ENCODE assay signal across 27 cellular contexts in genomic region chr4:21862917-21863316, GRCh38.
"Had no signal": no experiment of that assay in that cellular context is flagged by ENCODE, and none has a peak within 500 bp of the region (broad histone marks: within the 10 kb centered on the region; RNA-seq: fewer than 3 reads in every experiment).

No MANE protein-coding gene starts in this region.

- FAIRE-seq: urothelium cell line had no signal

- H3K27me3 ChIP-seq: neural progenitor cell, ovary, spleen, stomach, thyroid gland, tibial nerve, upper lobe of left lung, vagina had no signal

- H3K4me2 ChIP-seq: neural progenitor cell, smooth muscle cell had no signal

- H3K36me3 ChIP-seq: neural progenitor cell, ovary, spleen, stomach, thoracic aorta, thyroid gland, tibial nerve, upper lobe of left lung, vagina had no signal

- H3K4me1 ChIP-seq: neural progenitor cell, parathyroid adenoma, psoas muscle, spleen, stomach, thyroid gland, tibial nerve, upper lobe of left lung, vagina had no signal

- H3K9ac ChIP-seq: neural progenitor cell, parathyroid adenoma had no signal

- DNase-seq: natural killer cell; occipital lobe; ovary; posterior cingulate gyrus; psoas muscle; right cardiac atrium; spleen; stimulated activated CD4-positive, alpha-beta T cell treated with anti-CD3 and anti-CD28 coated beads, Interleukin-12 subunit alpha, Interleukin-12 subunit beta, amount 100 ng/mL, for 4 hours; stimulated activated CD4-positive, alpha-beta T cell treated with anti-CD3 and anti-CD28 coated beads, Interleukin-1b, Interleukin-23, amount 100 ng/mL, for 48 hours; stimulated activated CD4-positive, alpha-beta T cell treated with anti-CD3 and anti-CD28 coated beads, Interleukin-4, amount 100 ng/mL, for 1 hour; stimulated activated CD4-positive, alpha-beta T cell treated with anti-CD3 and anti-CD28 coated beads, Interleukin-4, amount 100 ng/mL, for 4 hours; stimulated activated CD8-positive, alpha-beta memory T cell treated with anti-CD3 and anti-CD28 coated beads, Interleukin-4, amount 100 ng/mL, for 48 hours; stimulated activated naive CD4-positive, alpha-beta T cell treated with Interleukin-2 at 50 U/mL for 16 hours; stomach; thyroid gland; trophoblast cell had no signal

- H3K79me2 ChIP-seq: parathyroid adenoma had no signal

- H2AFZ ChIP-seq: neural progenitor cell, parathyroid adenoma had no signal

- H3K27ac ChIP-seq: neural progenitor cell, ovary, parathyroid adenoma, psoas muscle, skin epidermis, spleen, stomach, thoracic aorta, thyroid gland, tibial nerve, upper lobe of left lung, vagina had no signal

- H3K4me3 ChIP-seq: neural progenitor cell, ovary, psoas muscle, skin epidermis, smooth muscle cell, spleen, stomach, thoracic aorta, thyroid gland, tibial nerve, upper lobe of left lung, vagina had no signal

- ATAC-seq: natural killer cell; psoas muscle; right cardiac atrium; sciatic nerve; stimulated activated memory B cell treated with anti-CD40 and anti-IgM and Interleukin-4, amounts not matched to agents 10 μg/mL and 1 μg/mL and 100 μg/mL, for 72 hours had no signal

- H3K9me3 ChIP-seq: ovary, psoas muscle, stomach, thoracic aorta, thyroid gland, tibial nerve, upper lobe of left lung, vagina had no signal
